8 cellular contexts compared by ENCODE assay signal in the genomic region with DNA sequence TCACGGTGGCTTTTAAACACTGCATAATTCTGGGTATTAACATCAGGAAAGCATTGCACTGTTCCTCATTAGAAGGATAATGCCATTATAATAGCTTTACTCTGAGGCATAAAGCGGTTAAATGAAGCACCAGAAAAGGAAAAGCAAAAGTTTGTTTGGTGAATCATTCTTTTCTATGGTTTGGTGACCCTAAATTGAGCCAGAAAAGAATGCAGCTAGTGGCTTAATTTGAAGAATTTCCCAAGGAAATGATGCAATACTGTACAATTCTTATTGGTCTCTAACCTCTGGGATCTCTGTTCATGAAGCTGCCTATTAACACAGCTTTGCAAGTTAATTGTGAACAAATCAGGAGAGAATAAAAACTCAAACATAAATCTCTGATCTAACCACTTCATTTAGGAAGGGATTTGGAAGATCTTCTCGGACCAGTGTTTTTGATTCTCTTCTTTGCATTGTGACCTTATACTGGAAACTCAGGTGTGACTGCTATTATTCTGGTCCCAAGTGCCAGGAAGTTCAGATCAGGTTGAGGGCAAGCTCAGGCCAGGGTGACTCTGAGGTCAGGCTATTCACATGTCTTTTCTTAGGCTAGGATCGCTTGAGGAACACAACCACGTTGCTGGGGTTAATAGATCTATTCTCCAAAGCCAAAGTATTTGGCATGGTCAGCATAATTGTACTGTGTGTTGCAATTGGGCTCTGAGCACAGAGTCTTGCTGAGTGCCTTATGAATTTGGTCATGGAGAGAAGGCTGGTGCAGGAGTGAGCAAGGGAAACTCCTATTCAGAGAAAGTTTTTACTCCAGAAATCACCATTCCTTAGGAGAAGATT. TPM values are rescaled to one million over a fixed set of nuclear protein-coding genes. Genes with fewer than 3 reads are reported as not detected.
A peak's percentile ranks its signal among the peaks of the same experiment; 100 is the strongest.
DNase-seq lines count a peak whose midpoint lies in the region; ATAC-seq and TF ChIP-seq lines count a peak whose summit lies in the region.

No MANE protein-coding gene starts in this region.

- H3K4me1 Mint-ChIP-seq in T-helper 1 cell treated with Interleukin-12 subunit alpha and Interleukin-12 subunit beta and Interleukin-4 antibody, amounts not matched to agents 30 μg/mL and 1 μg/mL, for 36 hours (ENCODE audit: low read depth), result peaks cover 25% of the 10 kb centered on the region

- intact Hi-C loops in stomach (cut with DNase I; ENCODE audit: low total_unique reads), result loop anchor here (10.0 kb wide), 1 partner anchor 55 kb away; no protein-coding TSS in a partner anchor

- no peak overlapping the region for H3K27ac Mint-ChIP-seq in T-helper 1 cell treated with Interleukin-12 subunit alpha and Interleukin-12 subunit beta and Interleukin-4 antibody, amounts not matched to agents 30 μg/mL and 1 μg/mL, for 36 hours

- H3K27ac ChIP-seq in gastroesophageal sphincter (peak overlapping the region in 2 of 4 donors; percentile 14 to 34), stomach (peak overlapping the region in 3 of 5 donors; percentile 36 to 64 (median 52))

- peak overlapping the region; percentile 21 for H3K4me3 Mint-ChIP-seq in T-helper 1 cell treated with Interleukin-12 subunit alpha and Interleukin-12 subunit beta and Interleukin-4 antibody, amounts not matched to agents 30 μg/mL and 1 μg/mL, for 36 hours

- peaks cover 0 to 9% (median 4%) of the 10 kb centered on the region in 3 donors for H3K4me1 ChIP-seq in gastroesophageal sphincter
- peaks cover 14 to 36% (median 21%) of the 10 kb centered on the region in 4 donors for H3K4me1 ChIP-seq in stomach

- H3K36me3 ChIP-seq in gastroesophageal sphincter (no peaks in the 10 kb centered on the region), stomach (no peaks in the 10 kb centered on the region)

- TF ChIP-seq POLR2A in gastroesophageal sphincter (IDR thresholded peaks at IDR 0.05) (no peak), stomach (IDR thresholded peaks at IDR 0.05) (no peak), GM18505 (IDR thresholded peaks at IDR 0.05; ENCODE audit: borderline replicate concordance, extremely low read depth, insufficient read depth, insufficient read length) (no peak)

- no peak overlapping the region for H3K4me3 ChIP-seq in gastroesophageal sphincter
- no peak overlapping the region for H3K4me3 ChIP-seq in stomach

- ATAC-seq in gastroesophageal sphincter, result peak; percentile 84
- ATAC-seq in GM18505 (IDR thresholded peaks at IDR 0.05; ENCODE audit: unreplicated experiment), result no peak
- ATAC-seq in GM21367 (IDR thresholded peaks at IDR 0.05; ENCODE audit: unreplicated experiment), result no peak

- peak; percentile 37 for DNase-seq in NCI-H82 (lab: John Stamatoyannopoulos, UW)
- no peak for DNase-seq in NCI-H82 treated with DMSO at 0.1 percent for 48 hours (lab: John Stamatoyannopoulos, UW; ENCODE audit: unreplicated experiment)
- no peak for DNase-seq in stomach
- DNase-seq in NCI-H1930 (lab: John Stamatoyannopoulos, UW), result no peak

- TF ChIP-seq EP300 in gastroesophageal sphincter (IDR thresholded peaks at IDR 0.05) (no peak), stomach (IDR thresholded peaks at IDR 0.05) (no peak)

- peaks cover 11% of the 10 kb centered on the region for H3K27me3 Mint-ChIP-seq in T-helper 1 cell treated with Interleukin-12 subunit alpha and Interleukin-12 subunit beta and Interleukin-4 antibody, amounts not matched to agents 30 μg/mL and 1 μg/mL, for 36 hours (ENCODE audit: low read depth)

- H3K9me3 ChIP-seq in gastroesophageal sphincter, result no peaks in the 10 kb centered on the region
- H3K9me3 ChIP-seq in stomach, result no peaks in the 10 kb centered on the region

- no peaks in the 10 kb centered on the region for H3K9me3 Mint-ChIP-seq in T-helper 1 cell treated with Interleukin-12 subunit alpha and Interleukin-12 subunit beta and Interleukin-4 antibody, amounts not matched to agents 30 μg/mL and 1 μg/mL, for 36 hours

- no peaks in the 10 kb centered on the region for H3K36me3 Mint-ChIP-seq in T-helper 1 cell treated with Interleukin-12 subunit alpha and Interleukin-12 subunit beta and Interleukin-4 antibody, amounts not matched to agents 30 μg/mL and 1 μg/mL, for 36 hours (ENCODE audit: low read depth)

- H3K27me3 ChIP-seq in gastroesophageal sphincter, result no peaks in the 10 kb centered on the region
- no peaks in the 10 kb centered on the region for H3K27me3 ChIP-seq in stomach

- 47 to 57% methylated on average over 3 to 5 of the region's 5 CpGs for WGBS in gastroesophageal sphincter (ENCODE audit: low coverage in 1 of 2), 2 donors
- 28 to 38% (median 32%) methylated on average over 5 of the region's 5 CpGs for WGBS in stomach, 5 donors

- TF ChIP-seq CTCF in gastroesophageal sphincter (IDR thresholded peaks at IDR 0.05) (no peak), stomach (IDR thresholded peaks at IDR 0.05) (no peak)

RNA-seq across cellular contexts. Expression of gene DLG1, which starts 11.3 kb away (rescaled TPM):
- total RNA-seq in gastroesophageal sphincter (10 to 100 TPM; 71.4 to 90.4 (median 80.9) TPM), stomach (100 to 1,000 TPM in 3 of 5 donors, 10 to 100 TPM in 2; 89.9 to 173 (median 147) TPM)
- 10 to 100 TPM; 17.9 to 26.9 (median 23.7) TPM for polyA plus RNA-seq in stomach
